In the genomic region with DNA sequence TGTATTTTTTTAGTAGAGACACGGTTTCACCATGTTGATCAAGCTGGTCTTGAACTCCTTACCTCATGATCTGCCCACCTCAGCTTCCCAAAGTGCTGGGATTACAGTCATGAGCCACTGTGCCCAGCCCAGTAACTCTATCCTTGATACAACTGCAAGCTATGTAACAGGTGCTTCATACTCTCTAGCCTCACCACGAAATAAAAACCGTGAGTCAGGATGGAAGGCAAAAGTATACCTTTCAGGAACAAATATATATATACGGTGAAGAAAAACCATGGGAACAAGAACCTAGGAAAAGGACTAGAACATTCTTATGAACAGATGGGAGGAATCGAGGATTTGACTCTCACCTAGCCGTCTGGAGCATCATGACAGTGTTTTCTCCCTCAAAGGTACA, we compare ENCODE assay signal across 14 cellular contexts. TPM values are rescaled to one million over a fixed set of nuclear protein-coding genes. Genes with fewer than 3 reads are reported as not detected.
DNase-seq lines count a peak whose midpoint lies in the region; ATAC-seq lines count a peak whose summit lies in the region.
"Had no signal": no experiment of that assay in that cellular context is flagged by ENCODE, and none has a peak within 500 bp of the region (broad histone marks: within the 10 kb centered on the region; RNA-seq: fewer than 3 reads in every experiment).

No MANE protein-coding gene starts in this region.

- DNase-seq in posterior vena cava (ENCODE audit: low spot score) (peak; percentile 2), Karpas-422 (no peak)
- no peak for DNase-seq in naive thymus-derived CD8-positive, alpha-beta T cell
- DNase-seq: Caco-2; CD4-positive, alpha-beta T cell; GOT3; H7 had no signal

- no peaks in the 10 kb centered on the region for H3K27me3 Mint-ChIP-seq in naive thymus-derived CD8-positive, alpha-beta T cell
- H3K27me3 Mint-ChIP-seq: B cell; CD4-positive, alpha-beta T cell had no signal

- H3K79me2 ChIP-seq in Karpas-422 (ENCODE audit: low read length) = no peaks in the 10 kb centered on the region

- H3K9me3 Mint-ChIP-seq in naive thymus-derived CD8-positive, alpha-beta T cell = no peaks in the 10 kb centered on the region
- H3K9me3 Mint-ChIP-seq: CD4-positive, alpha-beta T cell had no signal

- H3K9me2 ChIP-seq in Karpas-422 (replicated peaks; ENCODE audit: insufficient read depth, low read length) = no peaks in the 10 kb centered on the region

- no peaks in the 10 kb centered on the region for H3K9me3 ChIP-seq in BLaER1 treated with 17β-estradiol and CSF1 and Interleukin-3, amounts not matched to agents 10 nM and 100 nM (replicated peaks in 1 of 11)
- no peaks in the 10 kb centered on the region for H3K9me3 ChIP-seq in KOPT-K1 (ENCODE audit: insufficient read depth, low read length, poor library complexity, severe bottlenecking)
- H3K9me3 ChIP-seq in Karpas-422 (ENCODE audit: low read length) = no peaks in the 10 kb centered on the region
- H3K9me3 ChIP-seq: Caco-2 had no signal

- H2AFZ ChIP-seq in Karpas-422 (ENCODE audit: low read length) = no peak overlapping the region

- peaks cover 0 to 6% (median 0%) of the 10 kb centered on the region in 11 experiments; a peak in 3 of 22 replicates for H4K20me1 ChIP-seq in BLaER1 treated with 17β-estradiol and CSF1 and Interleukin-3, amounts not matched to agents 10 nM and 100 nM
- H4K20me1 ChIP-seq in Karpas-422 (ENCODE audit: insufficient read depth, low read depth, low read length) = no peaks in the 10 kb centered on the region

- H3K9ac ChIP-seq in BLaER1 treated with 17β-estradiol and CSF1 and Interleukin-3, amounts not matched to agents 10 nM and 100 nM = peak overlapping the region in 1 of 11 experiments; percentile 32; a peak in 1 of 22 replicates
- no peak overlapping the region for H3K9ac ChIP-seq in Karpas-422 (ENCODE audit: low read length)

- intact Hi-C loops in posterior vena cava (cut with DNase I) = no loop called here

- H3K4me3 ChIP-seq in BLaER1 treated with 17β-estradiol and CSF1 and Interleukin-3, amounts not matched to agents 10 nM and 100 nM = no peak overlapping the region
- no peak overlapping the region for H3K4me3 ChIP-seq in Karpas-422 (ENCODE audit: low read length)

- peaks cover 0 to 3% (median 0%) of the 10 kb centered on the region in 4 donors for H3K4me1 Mint-ChIP-seq in naive thymus-derived CD8-positive, alpha-beta T cell
- H3K4me1 Mint-ChIP-seq: B cell had no signal

- H3K4me3 Mint-ChIP-seq in naive thymus-derived CD8-positive, alpha-beta T cell = no peak overlapping the region
- H3K4me3 Mint-ChIP-seq: B cell; CD4-positive, alpha-beta T cell had no signal

- POLR2A ChIA-PET in naive thymus-derived CD8-positive, alpha-beta T cell (lab: Charles Lee) = interaction anchor here (0.6 to 1.6 kb wide), 2 partner anchors 9 to 317 kb away, joined by 3 to 4 read pairs; partner anchors contain the start of gene FBF1

- H3K27me3 ChIP-seq in BLaER1 treated with 17β-estradiol and CSF1 and Interleukin-3, amounts not matched to agents 10 nM and 100 nM = no peaks in the 10 kb centered on the region
- H3K27me3 ChIP-seq in Karpas-422 (ENCODE audit: low read length) = no peaks in the 10 kb centered on the region

- H3K36me3 Mint-ChIP-seq in naive thymus-derived CD8-positive, alpha-beta T cell = peaks cover 0 to 89% (median 18%) of the 10 kb centered on the region in 3 donors

- H3K4me2 ChIP-seq in BLaER1 treated with 17β-estradiol and CSF1 and Interleukin-3, amounts not matched to agents 10 nM and 100 nM = peak overlapping the region in 7 of 11 experiments; percentile 30 to 79 (median 72); a peak in 13 of 22 replicates
- no peak overlapping the region for H3K4me2 ChIP-seq in Karpas-422 (ENCODE audit: low read depth, low read length, poor library complexity, severe bottlenecking)

- ATAC-seq in GM21515 (IDR thresholded peaks at IDR 0.05; ENCODE audit: unreplicated experiment) = no peak
- no peak for ATAC-seq in naive thymus-derived CD8-positive, alpha-beta T cell
- ATAC-seq: HCT116, HepG2 had no signal

- no peak overlapping the region for H3K27ac Mint-ChIP-seq in naive thymus-derived CD8-positive, alpha-beta T cell
- H3K27ac Mint-ChIP-seq: B cell; CD4-positive, alpha-beta T cell had no signal

- H3K4me1 ChIP-seq in BLaER1 treated with 17β-estradiol and CSF1 and Interleukin-3, amounts not matched to agents 10 nM and 100 nM = peaks cover 0 to 48% (median 33%) of the 10 kb centered on the region in 10 experiments; a peak in 13 of 20 replicates
- H3K4me1 ChIP-seq in Karpas-422 (ENCODE audit: low read length) = peaks cover 6% of the 10 kb centered on the region
- H3K4me1 ChIP-seq: Caco-2 had no signal

- no peak overlapping the region for H3K27ac ChIP-seq in BLaER1 treated with 17β-estradiol and CSF1 and Interleukin-3, amounts not matched to agents 10 nM and 100 nM
- peak overlapping the region; percentile 40 for H3K27ac ChIP-seq in KOPT-K1 (ENCODE audit: low read depth, low read length, poor library complexity, severe bottlenecking)
- no peak overlapping the region for H3K27ac ChIP-seq in Karpas-422 (ENCODE audit: low read length)
- H3K27ac ChIP-seq: C4-2B had no signal

- peaks cover 87 to 100% (median 99%) of the 10 kb centered on the region in 11 experiments for H3K36me3 ChIP-seq in BLaER1 treated with 17β-estradiol and CSF1 and Interleukin-3, amounts not matched to agents 10 nM and 100 nM
- H3K36me3 ChIP-seq in KOPT-K1 (ENCODE audit: insufficient read depth, low read length) = peaks cover 99% of the 10 kb centered on the region
- H3K36me3 ChIP-seq in Karpas-422 (ENCODE audit: insufficient read depth, low read length) = peaks cover 19% of the 10 kb centered on the region; the same call in 1 of the 2 replicates

RNA-seq across cellular contexts. Expression of gene FBF1, which starts 9.6 kb away (rescaled TPM):
- total RNA-seq in posterior vena cava = 1 to 10 TPM; 4.5 to 6.8 TPM
- 13.5 and 37.0 TPM in 2 replicates for total RNA-seq in Karpas-422 (2014; rRNA removed; shearing (Covaris generic); ENCODE audit: low replicate concordance)
- 10 to 100 TPM; 47.7 to 54.6 TPM for total RNA-seq in naive thymus-derived CD8-positive, alpha-beta T cell
- polyA plus RNA-seq in naive thymus-derived CD8-positive, alpha-beta T cell = 1 to 10 TPM; 2.4 to 8.0 (median 7.5) TPM

RNA-seq across cellular contexts. Expression of gene ACOX1, which starts 28.5 kb away (rescaled TPM):
- total RNA-seq in posterior vena cava = 10 to 100 TPM; 45.2 to 46.2 TPM
- total RNA-seq in Karpas-422 (2014; rRNA removed; shearing (Covaris generic); ENCODE audit: low replicate concordance) = 18.2 and 22.5 TPM in 2 replicates
- total RNA-seq in naive thymus-derived CD8-positive, alpha-beta T cell = 10 to 100 TPM; 37.9 to 39.3 TPM
- 10 to 100 TPM; 11.4 to 18.4 (median 15.1) TPM for polyA plus RNA-seq in naive thymus-derived CD8-positive, alpha-beta T cell

RNA-seq across cellular contexts. Expression of gene TEN1, which starts 28.6 kb away (rescaled TPM):
- 10 to 100 TPM; 11.1 to 12.7 TPM for total RNA-seq in posterior vena cava
- 5.7 and 23.0 TPM in 2 replicates for total RNA-seq in Karpas-422 (2014; rRNA removed; shearing (Covaris generic); ENCODE audit: low replicate concordance)
- total RNA-seq in naive thymus-derived CD8-positive, alpha-beta T cell = 10 to 100 TPM; 14.2 to 16.6 TPM
- 10 to 100 TPM; 17.1 to 18.9 (median 18.4) TPM for polyA plus RNA-seq in naive thymus-derived CD8-positive, alpha-beta T cell

RNA-seq across cellular contexts. Expression of gene MRPL38, which starts 45.7 kb away (rescaled TPM):
- 10 to 100 TPM; 49.3 to 55.5 TPM for total RNA-seq in posterior vena cava
- total RNA-seq in Karpas-422 (2014; rRNA removed; shearing (Covaris generic); ENCODE audit: low replicate concordance) = 33.5 and 42.7 TPM in 2 replicates
- total RNA-seq in naive thymus-derived CD8-positive, alpha-beta T cell = 100 to 1,000 TPM; 167 to 178 TPM
- polyA plus RNA-seq in naive thymus-derived CD8-positive, alpha-beta T cell = 10 to 100 TPM; 56.4 to 78.7 (median 64.7) TPM

RNA-seq across cellular contexts. Expression of gene CDK3, which starts 50.2 kb away (rescaled TPM):
- total RNA-seq in posterior vena cava = 1 to 10 TPM; 2.9 to 4.9 TPM
- 4.7 and 5.1 TPM in 2 replicates for total RNA-seq in Karpas-422 (2014; rRNA removed; shearing (Covaris generic); ENCODE audit: low replicate concordance)
- 10 to 100 TPM; 11.9 to 12.5 TPM for total RNA-seq in naive thymus-derived CD8-positive, alpha-beta T cell
- under 1 TPM; 0.16 to 0.64 (median 0.63) TPM for polyA plus RNA-seq in naive thymus-derived CD8-positive, alpha-beta T cell
